In genomic region chr7:149766215-149766614, GRCh38 we compare ENCODE assay signal across 12 cellular contexts.
"Had no signal": no experiment of that assay in that cellular context is flagged by ENCODE, and none has a peak within 500 bp of the region (broad histone marks: within the 10 kb centered on the region; RNA-seq: fewer than 3 reads in every experiment).

No MANE protein-coding gene starts in this region.

- H3K4me1 Mint-ChIP-seq: activated naive CD8-positive, alpha-beta T cell treated with anti-CD3 and anti-CD28 coated beads, Interleukin-2, amount 10 ng/mL, durations not matched to agents 7 days and 5 days had no signal

- H3K9me3 ChIP-seq: heart left ventricle had no signal

- H3K36me3 Mint-ChIP-seq: activated naive CD8-positive, alpha-beta T cell treated with anti-CD3 and anti-CD28 coated beads, Interleukin-2, amount 10 ng/mL, durations not matched to agents 7 days and 5 days had no signal

- DNase-seq: activated CD4-positive, alpha-beta memory T cell treated with anti-CD3 and anti-CD28 coated beads, Interleukin-2, amount 10 ng/mL, durations not matched to agents 7 days and 5 days; activated CD4-positive, CD25-positive, alpha-beta regulatory T cell treated with anti-CD3 and anti-CD28 coated beads, Interleukin-2, amount 50 U/mL, for 72 hours; activated gamma-delta T cell treated with Interleukin-2 at 50 U/mL for 16 hours; activated naive CD8-positive, alpha-beta T cell treated with anti-CD3 and anti-CD28 coated beads, Interleukin-2, amount 10 ng/mL, durations not matched to agents 7 days and 5 days; activated T-cell treated with anti-CD3 and anti-CD28 coated beads, Interleukin-2, amount 50 U/mL, for 48 hours; anterior cingulate cortex; foreskin melanocyte; heart left ventricle; kidney glomerular epithelial cell; stimulated activated CD4-positive, alpha-beta T cell treated with anti-CD3 and anti-CD28 coated beads, Interleukin-4, amount 100 ng/mL, for 1 hour; stimulated activated CD8-positive, alpha-beta memory T cell treated with anti-CD3 and anti-CD28 coated beads, Interleukin-4, amount 100 ng/mL, for 48 hours had no signal

- H3K27ac ChIP-seq: heart left ventricle had no signal

- H3K27ac Mint-ChIP-seq: activated CD4-positive, alpha-beta memory T cell treated with anti-CD3 and anti-CD28 coated beads, Interleukin-2, amount 10 ng/mL, durations not matched to agents 7 days and 5 days; activated naive CD8-positive, alpha-beta T cell treated with anti-CD3 and anti-CD28 coated beads, Interleukin-2, amount 10 ng/mL, durations not matched to agents 7 days and 5 days; stimulated activated naive CD8-positive, alpha-beta T cell treated with anti-CD3 and anti-CD28 coated beads, Interleukin-15, Interleukin-2, amounts not matched to agents 100 ng/mL and 50 ng/mL, for 24 hours had no signal

- H3K9me3 Mint-ChIP-seq: activated CD4-positive, alpha-beta memory T cell treated with anti-CD3 and anti-CD28 coated beads, Interleukin-2, amount 10 ng/mL, durations not matched to agents 7 days and 5 days; activated naive CD8-positive, alpha-beta T cell treated with anti-CD3 and anti-CD28 coated beads, Interleukin-2, amount 10 ng/mL, durations not matched to agents 7 days and 5 days; stimulated activated naive CD8-positive, alpha-beta T cell treated with anti-CD3 and anti-CD28 coated beads, Interleukin-15, Interleukin-2, amounts not matched to agents 100 ng/mL and 50 ng/mL, for 24 hours had no signal

- H3K27me3 Mint-ChIP-seq: stimulated activated naive CD8-positive, alpha-beta T cell treated with anti-CD3 and anti-CD28 coated beads, Interleukin-15, Interleukin-2, amounts not matched to agents 100 ng/mL and 50 ng/mL, for 24 hours had no signal

- H3K4me3 Mint-ChIP-seq: activated CD4-positive, alpha-beta memory T cell treated with anti-CD3 and anti-CD28 coated beads, Interleukin-2, amount 10 ng/mL, durations not matched to agents 7 days and 5 days; activated naive CD8-positive, alpha-beta T cell treated with anti-CD3 and anti-CD28 coated beads, Interleukin-2, amount 10 ng/mL, durations not matched to agents 7 days and 5 days; stimulated activated naive CD8-positive, alpha-beta T cell treated with anti-CD3 and anti-CD28 coated beads, Interleukin-15, Interleukin-2, amounts not matched to agents 100 ng/mL and 50 ng/mL, for 24 hours had no signal
